ENCODE assay signal across 16 cellular contexts in genomic region chr16:73329363-73330306, GRCh38.
DNase-seq lines count a peak whose midpoint lies in the region; ATAC-seq, FAIRE-seq and TF ChIP-seq lines count a peak whose summit lies in the region.
"Had no signal": no experiment of that assay in that cellular context is flagged by ENCODE, and none has a peak within 500 bp of the region (broad histone marks: within the 10 kb centered on the region; RNA-seq: fewer than 3 reads in every experiment).

No MANE protein-coding gene starts in this region.

- no peaks in the 10 kb centered on the region for H3K36me3 Mint-ChIP-seq in Calu3 (ENCODE audit: insufficient read depth, unreplicated experiment)

- peaks cover 0 to 4% (median 0%) of the 10 kb centered on the region in 45 donors for H3K27me3 ChIP-seq in dorsolateral prefrontal cortex
- H3K27me3 ChIP-seq: gastrocnemius medialis had no signal

- peaks cover 16% of the 10 kb centered on the region for H3K27me3 Mint-ChIP-seq in Calu3 (ENCODE audit: unreplicated experiment)

- no peaks in the 10 kb centered on the region for H3K36me3 ChIP-seq in kidney (ENCODE audit: control insufficient read depth in 1 of 2, insufficient read depth in 2 of 2, low read length in 2 of 2)
- H3K36me3 ChIP-seq: gastrocnemius medialis had no signal

- H3K9me3 Mint-ChIP-seq in Calu3 (ENCODE audit: low read depth, unreplicated experiment), result no peaks in the 10 kb centered on the region

- CTCF ChIA-PET in Calu3 (lab: Charles Lee), result interaction anchor here (0.5 to 1.2 kb wide), 3 partner anchors 97 to 763 kb away, joined by 3 to 6 read pairs (median 4); no protein-coding TSS in a partner anchor

- no peaks in the 10 kb centered on the region for H3K4me1 ChIP-seq in kidney (ENCODE audit: control insufficient read depth in 1 of 2, insufficient read depth in 1 of 2, low read depth in 1 of 2, low read length in 2 of 2)
- H3K4me1 ChIP-seq: gastrocnemius medialis, psoas muscle had no signal

- H3K4me3 ChIP-seq in dorsolateral prefrontal cortex (peak overlapping the region in 43 of 59 donors; percentile 0 to 53 (median 25)), kidney (ENCODE audit: low read length in 2 of 2) (no peak overlapping the region)
- H3K4me3 ChIP-seq: gastrocnemius medialis, psoas muscle had no signal

- no peak overlapping the region for H3K4me3 Mint-ChIP-seq in Calu3 (ENCODE audit: low read depth, unreplicated experiment)

- BruUV-seq in Calu3 (replicated peaks; lab: Mats Ljungman, UMichigan), result no TSS peak

- H3K9ac ChIP-seq in kidney (ENCODE audit: low read length in 2 of 2), result no peak overlapping the region

- intact Hi-C loops in Calu3 (cut with micrococcal nuclease; ENCODE audit: unreplicated experiment), result loop anchor here (5.0 kb wide), 1 partner anchor 827 kb away; no protein-coding TSS in a partner anchor
- intact Hi-C loops in dorsolateral prefrontal cortex (cut with DNase I), result loop anchor here in 1 of 2 donors (10.0 kb wide), 1 partner anchor 385 kb away; no protein-coding TSS in a partner anchor
- intact Hi-C loops in kidney (cut with DNase I), result no loop called here

- H3K27ac ChIP-seq in dorsolateral prefrontal cortex, result peak overlapping the region in 56 of 59 donors; percentile 9 to 91 (median 76)
- H3K27ac ChIP-seq in kidney (ENCODE audit: low read depth in 2 of 2, low read length in 2 of 2), result no peak overlapping the region
- H3K27ac ChIP-seq: gastrocnemius medialis, psoas muscle had no signal

- ATAC-seq in GM18858 (IDR thresholded peaks at IDR 0.05; ENCODE audit: unreplicated experiment) (no peak), HG03432 (IDR thresholded peaks at IDR 0.05; ENCODE audit: unreplicated experiment) (no peak)
- ATAC-seq: gastrocnemius medialis; psoas muscle; stimulated activated naive CD8-positive, alpha-beta T cell treated with anti-CD3 and anti-CD28 coated beads, Interleukin-15, Interleukin-2, amounts not matched to agents 100 U/mL and 50 U/mL, for 24 hours had no signal

- FAIRE-seq in kidney (lab: Jason Lieb, UNC), result no peak
- FAIRE-seq: RCC 7860 had no signal

- no peaks in the 10 kb centered on the region for H3K9me3 ChIP-seq in kidney (ENCODE audit: control insufficient read depth in 1 of 2, low read length in 2 of 2)
- H3K9me3 ChIP-seq: gastrocnemius medialis, psoas muscle had no signal

- DNase-seq in Calu3 (peak; percentile 40), NCI-H1105 treated with DMSO at 0.1 percent for 48 hours (lab: John Stamatoyannopoulos, UW) (peak; percentile 67), dorsolateral prefrontal cortex (peak in 9 of 10 donors; percentile 37 to 89 (median 77)), middle frontal gyrus (ENCODE audit: extremely low spot score, low spot score) (peak; percentile 69), kidney (no peak), activated gamma-delta T cell treated with Interleukin-2 at 50 U/mL for 16 hours (no peak)
- DNase-seq: gastrocnemius medialis; GDM1; NCI-H2029; psoas muscle; stimulated activated CD4-positive, alpha-beta T cell treated with anti-CD3 and anti-CD28 coated beads, Interleukin-4, amount 100 ng/mL, for 24 hours; stimulated activated naive CD8-positive, alpha-beta T cell treated with anti-CD3 and anti-CD28 coated beads, Interleukin-15, Interleukin-2, amounts not matched to agents 100 U/mL and 50 U/mL, for 24 hours; T-helper 9 cell had no signal

- no peak overlapping the region for H3K27ac Mint-ChIP-seq in Calu3 (ENCODE audit: unreplicated experiment)

- no peaks in the 10 kb centered on the region for H3K4me1 Mint-ChIP-seq in Calu3 (ENCODE audit: low read depth, unreplicated experiment)

- no peak for TF ChIP-seq CTCF in Calu3 (IDR thresholded peaks at IDR 0.05; ENCODE audit: unreplicated experiment)
- TF ChIP-seq CTCF in dorsolateral prefrontal cortex (IDR thresholded peaks at IDR 0.05 in 54 of 56, conservative IDR thresholded peaks at IDR 0.05 in 2 of 56; ENCODE audit: low read depth in 1 of 56, partially characterized antibody in 56 of 56), result peak in 4 of 56 donors; percentile 4 to 15 (median 12)
- TF ChIP-seq CTCF in kidney (IDR thresholded peaks at IDR 0.05; ENCODE audit: borderline replicate concordance, extremely low read depth, insufficient read depth), result no peak

Comparison
In these comparisons a context has a peak if more than half of its experiments do, and no peak if none do; other contexts are left out.
1. DNase-seq: peak in Calu3 (single experiment), NCI-H1105 treated with DMSO at 0.1 percent for 48 hours (single experiment), dorsolateral prefrontal cortex (9 of 10) and middle frontal gyrus (single experiment); none in kidney (single experiment) and activated gamma-delta T cell treated with Interleukin-2 at 50 U/mL for 16 hours (single experiment).
2. H3K27ac ChIP-seq: peak in dorsolateral prefrontal cortex (56 of 59); none in kidney (0 of 2).
3. H3K4me3 ChIP-seq: peak in dorsolateral prefrontal cortex (43 of 59); none in kidney (0 of 2).